In the genomic region with DNA sequence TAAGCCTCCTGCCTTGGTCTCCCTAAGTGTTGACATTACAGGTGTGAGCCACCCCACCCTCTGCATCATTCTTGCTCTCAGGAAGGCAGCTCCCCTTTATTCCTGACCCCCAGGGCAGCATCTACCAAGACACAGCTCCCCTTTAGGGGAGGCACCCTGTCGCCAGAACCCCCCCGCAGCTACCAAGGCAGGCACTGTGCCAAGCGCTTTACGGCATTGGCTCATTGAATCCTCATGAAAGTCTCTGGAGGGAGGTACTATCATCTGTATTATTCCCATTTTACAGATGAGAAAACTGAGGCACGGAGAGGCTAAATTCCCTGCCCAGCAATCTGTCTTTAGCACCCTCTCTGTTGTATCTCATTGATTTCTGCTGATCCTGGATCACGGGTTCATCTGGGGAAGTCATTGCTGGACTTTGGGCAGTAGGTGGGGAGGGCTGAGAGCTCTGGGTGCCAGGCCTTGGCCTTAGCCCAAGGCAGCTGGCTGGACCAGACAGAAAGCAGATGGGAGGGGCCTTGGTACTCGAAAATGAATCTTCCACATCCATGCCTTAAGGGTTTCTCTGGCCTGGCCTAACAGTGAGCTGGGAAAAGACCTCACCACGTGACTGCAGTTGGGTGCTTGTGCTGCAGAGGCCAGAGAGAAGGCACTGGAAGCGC, we compare ENCODE assay signal across 11 cellular contexts. TPM values are rescaled to one million over a fixed set of nuclear protein-coding genes. Genes with fewer than 3 reads are reported as not detected.
DNase-seq lines count a peak whose midpoint lies in the region; ATAC-seq and TF ChIP-seq lines count a peak whose summit lies in the region.
"Had no signal": no experiment of that assay in that cellular context is flagged by ENCODE, and none has a peak within 500 bp of the region (broad histone marks: within the 10 kb centered on the region; RNA-seq: fewer than 3 reads in every experiment).

No MANE protein-coding gene starts in this region.

- no peak for ATAC-seq in RWPE2 (ENCODE audit: low read depth)
- no peak for ATAC-seq in stimulated activated memory B cell treated with anti-CD40 and anti-IgM and Interleukin-4, amounts not matched to agents 10 μg/mL and 1 μg/mL and 100 μg/mL, for 72 hours

- H3K27ac Mint-ChIP-seq in stimulated activated memory B cell treated with anti-CD40 and anti-IgM and Interleukin-4, amounts not matched to agents 10 μg/mL and 1 μg/mL and 100 μg/mL, for 72 hours = no peak overlapping the region
- H3K27ac Mint-ChIP-seq: IgD-negative memory B cell had no signal

- peak overlapping the region; percentile 37 for H3K27ac ChIP-seq in RWPE2 (ENCODE audit: poor library complexity, severe bottlenecking)

- H3K27me3 Mint-ChIP-seq in stimulated activated memory B cell treated with anti-CD40 and anti-IgM and Interleukin-4, amounts not matched to agents 10 μg/mL and 1 μg/mL and 100 μg/mL, for 72 hours = no peaks in the 10 kb centered on the region
- H3K27me3 Mint-ChIP-seq: IgD-negative memory B cell had no signal

- H3K4me3 ChIP-seq in BE2C (ENCODE audit: low read depth, low read length) (no peak overlapping the region), RWPE2 (ENCODE audit: severe bottlenecking) (no peak overlapping the region)

- H3K27me3 ChIP-seq in BE2C (no peaks in the 10 kb centered on the region), RWPE2 (ENCODE audit: insufficient read depth, poor library complexity, severe bottlenecking) (no peaks in the 10 kb centered on the region)

- peaks cover 10% of the 10 kb centered on the region for H3K4me1 ChIP-seq in BE2C
- H3K4me1 ChIP-seq in RWPE2 (ENCODE audit: insufficient read depth, poor library complexity, severe bottlenecking) = peaks cover 10% of the 10 kb centered on the region

- DNase-seq in BE2C (peak; percentile 74), RWPE2 (ENCODE audit: low spot score) (no peak), foreskin melanocyte (peak; percentile 96), occipital lobe (lab: John Stamatoyannopoulos, UW) (peak; percentile 39), NCI-H748 treated with DMSO at 0.1 percent for 48 hours (lab: John Stamatoyannopoulos, UW) (no peak), NOMO-1 (lab: John Stamatoyannopoulos, UW; ENCODE audit: unreplicated experiment in 2 of 2) (no peak)
- no peak for DNase-seq in activated T-cell treated with anti-CD3 and anti-CD28 coated beads, Interleukin-2, amount 50 U/mL, for 1 hour
- DNase-seq: NCI-H526 treated with DMSO at 0.1 percent for 48 hours had no signal

- H3K36me3 Mint-ChIP-seq in stimulated activated memory B cell treated with anti-CD40 and anti-IgM and Interleukin-4, amounts not matched to agents 10 μg/mL and 1 μg/mL and 100 μg/mL, for 72 hours = peaks cover 8% of the 10 kb centered on the region
- H3K36me3 Mint-ChIP-seq: IgD-negative memory B cell had no signal

- H3K4me3 Mint-ChIP-seq in stimulated activated memory B cell treated with anti-CD40 and anti-IgM and Interleukin-4, amounts not matched to agents 10 μg/mL and 1 μg/mL and 100 μg/mL, for 72 hours = no peak overlapping the region
- H3K4me3 Mint-ChIP-seq: IgD-negative memory B cell, nephron had no signal

- TF ChIP-seq CTCF in BE2C (IDR thresholded peaks at IDR 0.05; ENCODE audit: low read depth, low read length) (no peak), RWPE2 (IDR thresholded peaks at IDR 0.05; ENCODE audit: poor library complexity, severe bottlenecking) (no peak)

- no peaks in the 10 kb centered on the region for H3K9me3 Mint-ChIP-seq in stimulated activated memory B cell treated with anti-CD40 and anti-IgM and Interleukin-4, amounts not matched to agents 10 μg/mL and 1 μg/mL and 100 μg/mL, for 72 hours
- H3K9me3 Mint-ChIP-seq: IgD-negative memory B cell, nephron had no signal

- peaks cover 7% of the 10 kb centered on the region for H3K4me1 Mint-ChIP-seq in stimulated activated memory B cell treated with anti-CD40 and anti-IgM and Interleukin-4, amounts not matched to agents 10 μg/mL and 1 μg/mL and 100 μg/mL, for 72 hours

- H3K36me3 ChIP-seq in BE2C (no peaks in the 10 kb centered on the region), RWPE2 (ENCODE audit: low read depth) (peaks cover 29% of the 10 kb centered on the region)

- H3K9me3 ChIP-seq in BE2C (no peaks in the 10 kb centered on the region), RWPE2 (ENCODE audit: severe bottlenecking) (no peaks in the 10 kb centered on the region)

RNA-seq across cellular contexts. Expression of a gene that starts 5.9 kb away (rescaled TPM):
- polyA plus RNA-seq in BE2C (2012; ENCODE audit: insufficient read depth, insufficient read length, low read depth) = 53.3 TPM
- 23.9 TPM for total RNA-seq in occipital lobe

RNA-seq across cellular contexts. Expression of a gene that starts 14.2 kb away (rescaled TPM):
- polyA plus RNA-seq in BE2C (2012; ENCODE audit: insufficient read depth, insufficient read length, low read depth) = 48.0 TPM
- total RNA-seq in occipital lobe = 18.6 TPM

RNA-seq across cellular contexts. Expression of a gene that starts 39.9 kb away (rescaled TPM):
- polyA plus RNA-seq in BE2C (2012; ENCODE audit: insufficient read depth, insufficient read length, low read depth) = 51.6 TPM
- total RNA-seq in occipital lobe = 35.1 TPM

Comparison
In these comparisons a context has a peak if more than half of its experiments do, and no peak if none do; other contexts are left out.
1. DNase-seq: peak in BE2C (single experiment), foreskin melanocyte (single experiment) and occipital lobe (single experiment); none in RWPE2 (single experiment), activated T-cell treated with anti-CD3 and anti-CD28 coated beads, Interleukin-2, amount 50 U/mL, for 1 hour (single experiment), NCI-H748 treated with DMSO at 0.1 percent for 48 hours (single experiment) and NOMO-1 (0 of 2).